ENCODE assay signal across 1 cellular context in the genomic region with DNA sequence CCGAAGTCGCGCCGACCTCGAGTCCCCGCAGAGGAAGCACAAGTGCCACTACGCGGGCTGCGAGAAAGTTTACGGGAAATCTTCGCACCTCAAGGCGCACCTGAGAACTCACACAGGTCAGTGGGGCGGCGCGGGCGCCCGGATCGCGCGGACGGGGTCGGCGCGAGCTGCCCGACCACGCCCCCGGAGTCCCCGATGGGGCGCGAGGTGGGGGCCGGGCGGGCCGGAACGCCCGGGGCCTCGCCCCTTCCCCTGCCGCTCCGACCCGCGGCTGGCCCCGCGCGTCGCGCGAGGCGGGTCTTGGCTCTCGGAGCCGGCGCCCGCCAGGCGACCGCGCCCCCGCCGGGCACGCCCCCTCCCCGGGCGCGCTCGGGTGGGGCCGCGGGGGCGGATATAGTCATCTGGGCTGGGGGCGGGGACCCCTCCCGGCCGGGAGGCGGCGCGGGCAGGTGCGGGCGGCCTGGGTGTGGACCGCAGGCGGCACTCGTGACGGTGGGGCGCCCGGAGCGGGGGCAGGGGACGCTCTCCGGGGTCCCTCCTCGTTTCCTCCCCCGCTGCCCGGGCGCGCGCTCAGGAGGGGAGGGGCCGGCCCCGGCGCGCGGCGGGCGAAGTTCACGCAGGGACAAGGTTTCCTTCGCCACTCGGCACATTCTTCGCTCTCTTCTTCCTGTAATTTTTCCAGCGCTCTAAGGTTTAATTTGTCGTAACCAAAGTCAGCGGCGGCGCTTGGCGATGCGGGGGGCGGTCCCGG.
TF ChIP-seq lines count a peak whose summit lies in the region.

No MANE protein-coding gene starts in this region.

TF ChIP-seq in HepG2, 621 proteins besides CTCF, POLR2A, EP300 and RAD21 (continued from another document and continues in another):
- TF ChIP-seq ZNF639 (CRISPR knock-in tag; conservative IDR thresholded peaks at IDR 0.05) (no peak; the same call in 1 of the 2 replicates), ZNF121 (CRISPR knock-in tag; IDR thresholded peaks at IDR 0.05) (no peak), NCOA1 (CRISPR knock-in tag; IDR thresholded peaks at IDR 0.05) (no peak), NR3C1 (CRISPR knock-in tag; IDR thresholded peaks at IDR 0.05) (no peak), HMGA1 (CRISPR knock-in tag; conservative IDR thresholded peaks at IDR 0.05) (no peak), TAF1 (CRISPR knock-in tag; IDR thresholded peaks at IDR 0.05) (peak; percentile 49), TCF7L2 (IDR thresholded peaks at IDR 0.05; ENCODE audit: low read depth, low read length) (no peak), NPAS2 (CRISPR knock-in tag; IDR thresholded peaks at IDR 0.05; ENCODE audit: borderline replicate concordance) (no peak), THAP11 (CRISPR knock-in tag; IDR thresholded peaks at IDR 0.05) (peak; percentile 13; the same call in 1 of the 2 replicates), HOXA3 (CRISPR knock-in tag; IDR thresholded peaks at IDR 0.05) (no peak), TBP (CRISPR knock-in tag; IDR thresholded peaks at IDR 0.05) (no peak), DMAP1 (CRISPR knock-in tag; IDR thresholded peaks at IDR 0.05) (peak; percentile 45; the same call in 1 of the 2 replicates), ZNF749 (CRISPR knock-in tag; IDR thresholded peaks at IDR 0.05; ENCODE audit: borderline replicate concordance) (no peak), HOXA7 (CRISPR knock-in tag; IDR thresholded peaks at IDR 0.05) (no peak), SRSF4 (IDR thresholded peaks at IDR 0.05; ENCODE audit: low read depth, low read length, poor library complexity, severe bottlenecking) (no peak), AGO2 (optimal IDR thresholded peaks at IDR 0.05; ENCODE audit: low read depth, low read length) (no peak), CAMTA2 (CRISPR knock-in tag; IDR thresholded peaks at IDR 0.05; ENCODE audit: borderline replicate concordance) (no peak), ZNF546 (CRISPR knock-in tag; conservative IDR thresholded peaks at IDR 0.05) (no peak), TP53 (CRISPR knock-in tag; conservative IDR thresholded peaks at IDR 0.05) (no peak), HNF1A (IDR thresholded peaks at IDR 0.05; ENCODE audit: low read depth) (no peak), HNF1A (CRISPR knock-in tag; IDR thresholded peaks at IDR 0.05; ENCODE audit: borderline replicate concordance) (no peak), ZSCAN22 (CRISPR knock-in tag; IDR thresholded peaks at IDR 0.05) (no peak), ZNF501 (CRISPR knock-in tag; IDR thresholded peaks at IDR 0.05) (no peak), AFF4 (CRISPR knock-in tag; IDR thresholded peaks at IDR 0.05) (no peak), RELA (CRISPR knock-in tag; IDR thresholded peaks at IDR 0.05) (no peak), U2AF2 (IDR thresholded peaks at IDR 0.05; ENCODE audit: low read depth, low read length) (no peak), KDM4B (CRISPR knock-in tag; IDR thresholded peaks at IDR 0.05) (no peak), ZNF562 (CRISPR knock-in tag; IDR thresholded peaks at IDR 0.05; ENCODE audit: borderline replicate concordance) (no peak)
- TF ChIP-seq, protein P1, sequence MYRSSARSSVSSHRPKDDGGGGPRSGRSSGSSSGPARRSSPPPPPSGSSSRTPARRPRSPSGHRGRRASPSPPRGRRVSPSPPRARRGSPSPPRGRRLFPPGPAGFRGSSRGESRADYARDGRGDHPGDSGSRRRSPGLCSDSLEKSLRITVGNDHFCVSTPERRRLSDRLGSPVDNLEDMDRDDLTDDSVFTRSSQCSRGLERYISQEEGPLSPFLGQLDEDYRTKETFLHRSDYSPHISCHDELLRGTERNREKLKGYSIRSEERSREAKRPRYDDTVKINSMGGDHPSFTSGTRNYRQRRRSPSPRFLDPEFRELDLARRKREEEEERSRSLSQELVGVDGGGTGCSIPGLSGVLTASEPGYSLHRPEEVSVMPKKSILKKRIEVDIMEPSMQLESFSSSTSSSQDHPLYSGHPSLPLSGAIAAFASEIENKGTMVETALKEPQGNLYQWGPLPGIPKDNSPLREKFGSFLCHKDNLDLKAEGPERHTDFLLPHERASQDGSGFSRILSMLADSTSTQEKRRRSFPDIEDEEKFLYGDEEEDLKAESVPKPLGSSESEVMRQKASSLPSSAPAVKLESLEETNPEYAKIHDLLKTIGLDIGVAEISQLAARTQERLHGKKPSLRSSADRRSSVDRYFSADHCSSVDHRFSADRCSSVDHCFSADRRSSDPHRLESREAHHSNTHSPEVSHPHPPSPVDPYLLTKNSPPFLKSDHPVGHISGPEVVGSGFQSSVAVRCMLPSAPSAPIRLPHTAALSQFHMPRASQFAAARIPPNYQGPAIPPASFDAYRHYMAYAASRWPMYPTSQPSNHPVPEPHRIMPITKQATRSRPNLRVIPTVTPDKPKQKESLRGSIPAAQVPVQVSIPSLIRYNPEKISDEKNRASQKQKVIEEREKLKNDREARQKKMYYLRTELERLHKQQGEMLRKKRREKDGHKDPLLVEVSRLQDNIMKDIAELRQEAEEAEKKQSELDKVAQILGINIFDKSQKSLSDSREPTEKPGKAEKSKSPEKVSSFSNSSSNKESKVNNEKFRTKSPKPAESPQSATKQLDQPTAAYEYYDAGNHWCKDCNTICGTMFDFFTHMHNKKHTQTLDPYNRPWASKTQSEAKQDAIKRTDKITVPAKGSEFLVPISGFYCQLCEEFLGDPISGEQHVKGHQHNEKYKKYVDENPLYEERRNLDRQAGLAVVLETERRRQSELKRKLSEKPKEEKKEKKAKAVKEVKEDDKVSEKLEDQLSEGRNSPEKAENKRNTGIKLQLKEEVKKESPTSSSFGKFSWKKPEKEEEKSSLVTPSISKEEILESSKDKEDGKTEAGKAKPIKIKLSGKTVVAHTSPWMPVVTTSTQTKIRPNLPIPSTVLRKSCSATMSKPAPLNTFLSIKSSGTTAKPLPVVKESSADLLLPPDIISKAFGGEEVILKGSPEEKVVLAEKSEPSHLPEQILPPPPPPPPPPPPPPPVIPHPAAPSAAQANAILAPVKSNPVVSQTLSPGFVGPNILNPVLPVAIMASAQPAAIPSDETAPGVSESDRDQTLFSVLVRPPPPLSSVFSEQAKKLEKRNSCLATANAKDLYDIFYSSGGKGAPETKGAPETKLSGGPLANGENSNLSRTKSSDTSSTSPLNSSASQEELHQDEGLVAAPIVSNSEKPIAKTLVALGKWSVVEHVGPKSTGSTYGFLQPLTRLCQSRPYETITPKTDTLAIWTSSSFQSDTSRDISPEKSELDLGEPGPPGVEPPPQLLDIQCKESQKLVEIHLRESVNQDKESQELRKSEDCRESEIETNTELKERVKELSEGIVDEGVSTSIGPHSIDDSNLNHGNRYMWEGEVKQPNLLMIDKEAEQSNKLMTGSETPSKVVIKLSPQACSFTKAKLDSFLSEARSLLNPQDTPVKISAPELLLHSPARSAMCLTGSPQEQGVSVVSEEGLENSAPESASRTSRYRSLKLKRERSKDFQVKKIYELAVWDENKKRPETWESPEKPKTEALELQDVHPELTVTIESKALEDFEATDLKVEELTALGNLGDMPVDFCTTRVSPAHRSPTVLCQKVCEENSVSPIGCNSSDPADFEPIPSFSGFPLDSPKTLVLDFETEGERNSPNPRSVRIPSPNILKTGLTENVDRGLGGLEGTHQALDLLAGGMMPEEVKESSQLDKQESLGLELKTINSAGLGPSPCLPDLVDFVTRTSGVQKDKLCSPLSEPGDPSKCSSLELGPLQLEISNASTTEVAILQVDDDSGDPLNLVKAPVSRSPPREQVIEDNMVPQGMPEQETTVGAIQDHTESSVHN (CRISPR knock-in tag; IDR thresholded peaks at IDR 0.05) = no peak
- TF ChIP-seq, protein P2, sequence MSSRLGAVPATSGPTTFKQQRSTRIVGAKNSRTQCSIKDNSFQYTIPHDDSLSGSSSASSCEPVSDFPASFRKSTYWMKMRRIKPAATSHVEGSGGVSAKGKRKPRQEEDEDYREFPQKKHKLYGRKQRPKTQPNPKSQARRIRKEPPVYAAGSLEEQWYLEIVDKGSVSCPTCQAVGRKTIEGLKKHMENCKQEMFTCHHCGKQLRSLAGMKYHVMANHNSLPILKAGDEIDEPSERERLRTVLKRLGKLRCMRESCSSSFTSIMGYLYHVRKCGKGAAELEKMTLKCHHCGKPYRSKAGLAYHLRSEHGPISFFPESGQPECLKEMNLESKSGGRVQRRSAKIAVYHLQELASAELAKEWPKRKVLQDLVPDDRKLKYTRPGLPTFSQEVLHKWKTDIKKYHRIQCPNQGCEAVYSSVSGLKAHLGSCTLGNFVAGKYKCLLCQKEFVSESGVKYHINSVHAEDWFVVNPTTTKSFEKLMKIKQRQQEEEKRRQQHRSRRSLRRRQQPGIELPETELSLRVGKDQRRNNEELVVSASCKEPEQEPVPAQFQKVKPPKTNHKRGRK (CRISPR knock-in tag; IDR thresholded peaks at IDR 0.05) = no peak
- TF ChIP-seq, protein P3, sequence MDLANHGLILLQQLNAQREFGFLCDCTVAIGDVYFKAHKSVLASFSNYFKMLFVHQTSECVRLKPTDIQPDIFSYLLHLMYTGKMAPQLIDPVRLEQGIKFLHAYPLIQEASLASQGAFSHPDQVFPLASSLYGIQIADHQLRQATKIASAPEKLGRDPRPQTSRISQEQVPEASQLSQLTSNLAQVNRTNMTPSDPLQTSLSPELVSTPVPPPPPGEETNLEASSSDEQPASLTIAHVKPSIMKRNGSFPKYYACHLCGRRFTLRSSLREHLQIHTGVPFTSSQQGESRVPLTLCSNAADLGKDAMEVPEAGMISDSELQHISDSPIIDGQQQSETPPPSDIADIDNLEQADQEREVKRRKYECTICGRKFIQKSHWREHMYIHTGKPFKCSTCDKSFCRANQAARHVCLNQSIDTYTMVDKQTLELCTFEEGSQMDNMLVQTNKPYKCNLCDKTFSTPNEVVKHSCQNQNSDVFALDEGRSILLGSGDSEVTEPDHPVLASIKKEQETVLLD (CRISPR knock-in tag; IDR thresholded peaks at IDR 0.05; ENCODE audit: low read depth) = no peak
- TF ChIP-seq, protein P4, sequence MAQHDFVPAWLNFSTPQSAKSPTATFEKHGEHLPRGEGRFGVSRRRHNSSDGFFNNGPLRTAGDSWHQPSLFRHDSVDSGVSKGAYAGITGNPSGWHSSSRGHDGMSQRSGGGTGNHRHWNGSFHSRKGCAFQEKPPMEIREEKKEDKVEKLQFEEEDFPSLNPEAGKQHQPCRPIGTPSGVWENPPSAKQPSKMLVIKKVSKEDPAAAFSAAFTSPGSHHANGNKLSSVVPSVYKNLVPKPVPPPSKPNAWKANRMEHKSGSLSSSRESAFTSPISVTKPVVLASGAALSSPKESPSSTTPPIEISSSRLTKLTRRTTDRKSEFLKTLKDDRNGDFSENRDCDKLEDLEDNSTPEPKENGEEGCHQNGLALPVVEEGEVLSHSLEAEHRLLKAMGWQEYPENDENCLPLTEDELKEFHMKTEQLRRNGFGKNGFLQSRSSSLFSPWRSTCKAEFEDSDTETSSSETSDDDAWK (CRISPR knock-in tag; IDR thresholded peaks at IDR 0.05) = no peak
